In the genomic region with DNA sequence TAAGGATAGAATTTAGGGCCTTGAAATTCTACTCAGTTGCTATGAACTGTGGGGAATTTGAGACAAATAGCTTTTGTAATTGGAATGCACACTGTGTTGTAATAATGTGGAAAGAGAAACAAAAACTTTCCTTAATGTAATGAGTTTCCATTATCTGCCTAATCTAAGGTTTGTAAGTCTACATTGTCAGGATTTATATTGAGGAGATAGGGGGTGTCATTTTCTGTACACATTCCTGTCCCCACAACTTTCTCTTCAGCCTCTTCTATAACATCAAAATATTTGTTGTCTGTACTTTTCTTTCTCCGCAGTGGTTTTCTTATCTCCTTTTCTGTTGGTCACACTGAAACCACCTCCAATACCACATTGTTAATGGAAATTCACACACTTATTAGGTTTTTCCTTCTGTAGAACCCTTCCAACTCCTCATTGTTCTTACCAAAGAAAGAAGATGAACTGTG, we compare ENCODE assay signal across 9 cellular contexts. TPM values are rescaled to one million over a fixed set of nuclear protein-coding genes. Genes with fewer than 3 reads are reported as not detected.
A peak's percentile ranks its signal among the peaks of the same experiment; 100 is the strongest.
DNase-seq lines count a peak whose midpoint lies in the region; ATAC-seq and TF ChIP-seq lines count a peak whose summit lies in the region.
"Had no signal": no experiment of that assay in that cellular context is flagged by ENCODE, and none has a peak within 500 bp of the region (broad histone marks: within the 10 kb centered on the region; RNA-seq: fewer than 3 reads in every experiment).

No MANE protein-coding gene starts in this region.

- intact Hi-C loops in activated CD8-positive, alpha-beta T cell treated with anti-CD3 and anti-CD28 coated beads for 36 hours (cut with micrococcal nuclease) = loop anchor here (1.0 to 5.0 kb wide), 3 partner anchors 39 to 244 kb away; no protein-coding TSS in a partner anchor
- intact Hi-C loops in Right ventricle myocardium superior (cut with DNase I) = no loop called here

- H3K4me1 Mint-ChIP-seq in activated CD8-positive, alpha-beta T cell treated with anti-CD3 and anti-CD28 coated beads for 36 hours (ENCODE audit: low read depth) = peaks cover 72% of the 10 kb centered on the region
- H3K4me1 Mint-ChIP-seq in stimulated activated memory B cell treated with anti-CD40 and anti-IgM and Interleukin-4, amounts not matched to agents 10 μg/mL and 1 μg/mL and 100 μg/mL, for 72 hours = peaks cover 63% of the 10 kb centered on the region

- peaks cover 68% of the 10 kb centered on the region for H3K36me3 Mint-ChIP-seq in activated CD8-positive, alpha-beta T cell treated with anti-CD3 and anti-CD28 coated beads for 36 hours (ENCODE audit: low read depth)
- peaks cover 67% of the 10 kb centered on the region for H3K36me3 Mint-ChIP-seq in stimulated activated memory B cell treated with anti-CD40 and anti-IgM and Interleukin-4, amounts not matched to agents 10 μg/mL and 1 μg/mL and 100 μg/mL, for 72 hours

- peak; percentile 18 for ATAC-seq in GM18868 (IDR thresholded peaks at IDR 0.05; ENCODE audit: unreplicated experiment)
- peak; percentile 3 for ATAC-seq in activated CD8-positive, alpha-beta T cell treated with anti-CD3 and anti-CD28 coated beads for 36 hours
- ATAC-seq in Right ventricle myocardium superior (ENCODE audit: poor library complexity) = peak; percentile 75
- ATAC-seq in stimulated activated memory B cell treated with anti-CD40 and anti-IgM and Interleukin-4, amounts not matched to agents 10 μg/mL and 1 μg/mL and 100 μg/mL, for 72 hours = no peak
- ATAC-seq in HG02571 (IDR thresholded peaks at IDR 0.05; ENCODE audit: unreplicated experiment) = no peak
- ATAC-seq in GM21723 (IDR thresholded peaks at IDR 0.05; ENCODE audit: unreplicated experiment) = no peak

- no peaks in the 10 kb centered on the region for H3K9me3 Mint-ChIP-seq in activated CD8-positive, alpha-beta T cell treated with anti-CD3 and anti-CD28 coated beads for 36 hours
- no peaks in the 10 kb centered on the region for H3K9me3 Mint-ChIP-seq in stimulated activated memory B cell treated with anti-CD40 and anti-IgM and Interleukin-4, amounts not matched to agents 10 μg/mL and 1 μg/mL and 100 μg/mL, for 72 hours

- peak overlapping the region; percentile 98 for H3K27ac Mint-ChIP-seq in activated CD8-positive, alpha-beta T cell treated with anti-CD3 and anti-CD28 coated beads for 36 hours
- H3K27ac Mint-ChIP-seq in stimulated activated memory B cell treated with anti-CD40 and anti-IgM and Interleukin-4, amounts not matched to agents 10 μg/mL and 1 μg/mL and 100 μg/mL, for 72 hours = peak overlapping the region; percentile 92

- TF ChIP-seq CTCF in activated CD8-positive, alpha-beta T cell treated with anti-CD3 and anti-CD28 coated beads for 36 hours (IDR thresholded peaks at IDR 0.05) = no peak

- CTCF ChIA-PET in activated CD8-positive, alpha-beta T cell treated with anti-CD3 and anti-CD28 coated beads for 36 hours (lab: Charles Lee) = interaction anchor here (1.1 to 5.6 kb wide), 5 partner anchors 37 to 96 kb away, joined by 3 to 39 read pairs (median 4); a partner anchor contains a TSS

- peak overlapping the region; percentile 70 for H3K4me3 Mint-ChIP-seq in activated CD8-positive, alpha-beta T cell treated with anti-CD3 and anti-CD28 coated beads for 36 hours
- H3K4me3 Mint-ChIP-seq in stimulated activated memory B cell treated with anti-CD40 and anti-IgM and Interleukin-4, amounts not matched to agents 10 μg/mL and 1 μg/mL and 100 μg/mL, for 72 hours = peak overlapping the region; percentile 62

- no peaks in the 10 kb centered on the region for H3K27me3 Mint-ChIP-seq in activated CD8-positive, alpha-beta T cell treated with anti-CD3 and anti-CD28 coated beads for 36 hours
- H3K27me3 Mint-ChIP-seq in stimulated activated memory B cell treated with anti-CD40 and anti-IgM and Interleukin-4, amounts not matched to agents 10 μg/mL and 1 μg/mL and 100 μg/mL, for 72 hours = no peaks in the 10 kb centered on the region

- POLR2A ChIA-PET in activated CD8-positive, alpha-beta T cell treated with anti-CD3 and anti-CD28 coated beads for 36 hours (lab: Charles Lee) = interaction anchor here (0.6 to 12.4 kb wide), 12 partner anchors 10 to 242 kb away, joined by 3 to 137 read pairs (median 4); a partner anchor contains a TSS

- DNase-seq in activated CD8-positive, alpha-beta T cell treated with anti-CD3 and anti-CD28 coated beads for 36 hours = no peak
- no peak for DNase-seq in Right ventricle myocardium superior
- DNase-seq in T-helper 9 cell = no peak
- no peak for DNase-seq in activated effector memory CD4-positive, alpha-beta T cell treated with anti-CD3 and anti-CD28 coated beads, Interleukin-2, amount 50 U/mL, for 16 hours
- DNase-seq: stimulated activated naive CD4-positive, alpha-beta T cell treated with Interleukin-2 at 50 U/mL for 16 hours had no signal

RNA-seq across cellular contexts. Expression of a gene that starts 41.5 kb away (rescaled TPM):
- total RNA-seq in activated CD8-positive, alpha-beta T cell treated with anti-CD3 and anti-CD28 coated beads for 36 hours = 10 to 100 TPM; 26.7 to 28.3 TPM
- 13.2 TPM for total RNA-seq in Right ventricle myocardium superior

Comparison
In these comparisons a context has a peak if more than half of its experiments do, and no peak if none do; other contexts are left out.
1. ATAC-seq: peak in GM18868 (single experiment), activated CD8-positive, alpha-beta T cell treated with anti-CD3 and anti-CD28 coated beads for 36 hours (single experiment) and Right ventricle myocardium superior (single experiment); none in stimulated activated memory B cell treated with anti-CD40 and anti-IgM and Interleukin-4, amounts not matched to agents 10 μg/mL and 1 μg/mL and 100 μg/mL, for 72 hours (single experiment), HG02571 (single experiment) and GM21723 (single experiment).